In the genomic region with DNA sequence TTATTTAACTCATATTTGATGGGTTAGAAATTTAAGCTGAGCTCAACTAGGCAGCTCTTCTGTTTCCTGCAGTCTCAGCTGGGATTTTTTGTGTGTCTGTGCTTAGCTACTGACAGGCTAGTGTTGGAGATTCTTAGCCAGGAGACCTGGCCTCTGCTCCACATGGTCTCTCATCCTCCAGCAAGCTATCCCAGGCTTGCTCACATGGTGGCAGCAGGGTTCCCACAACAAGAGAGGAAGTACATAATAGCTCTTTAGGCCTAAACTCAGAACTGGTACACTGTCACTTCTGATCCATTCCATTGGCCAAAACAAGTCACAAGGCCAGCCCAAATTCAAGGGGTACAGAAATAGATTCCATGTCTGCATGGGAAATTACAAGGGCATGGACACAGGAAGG, we compare ENCODE assay signal across 13 cellular contexts.
DNase-seq lines count a peak whose midpoint lies in the region; ATAC-seq and TF ChIP-seq lines count a peak whose summit lies in the region.
"Had no signal": no experiment of that assay in that cellular context is flagged by ENCODE, and none has a peak within 500 bp of the region (broad histone marks: within the 10 kb centered on the region; RNA-seq: fewer than 3 reads in every experiment).

No MANE protein-coding gene starts in this region.

- H3K9me3 ChIP-seq in stomach, result peaks cover 0 to 21% (median 9%) of the 10 kb centered on the region in 4 donors
- H3K9me3 ChIP-seq: adrenal gland, prostate gland had no signal

- DNase-seq in NCI-H748 (lab: John Stamatoyannopoulos, UW; ENCODE audit: unreplicated experiment), result peak; percentile 20
- DNase-seq in NCI-H748 treated with DMSO at 0.1 percent for 48 hours (lab: John Stamatoyannopoulos, UW), result no peak
- peak; percentile 22 for DNase-seq in Jurkat, Clone E6-1 (ENCODE audit: low read depth, low spot score)
- DNase-seq in SHP77 treated with DMSO at 0.1 percent for 48 hours (lab: John Stamatoyannopoulos, UW), result peak; percentile 10
- no peak for DNase-seq in kidney epithelial cell (ENCODE audit: low read depth)
- no peak for DNase-seq in LoVo (ENCODE audit: low spot score)
- DNase-seq in stomach, result no peak
- DNase-seq: adrenal gland, Right ventricle myocardium superior, transverse colon had no signal

- ATAC-seq in HG02870 (IDR thresholded peaks at IDR 0.05; ENCODE audit: unreplicated experiment), result no peak
- ATAC-seq: left lobe of liver had no signal

- H3K27ac ChIP-seq in stomach, result no peak overlapping the region
- H3K27ac ChIP-seq: adrenal gland, prostate gland, transverse colon had no signal

- no peak for TF ChIP-seq EP300 in stomach (IDR thresholded peaks at IDR 0.05)

- peaks cover 0 to 6% (median 0%) of the 10 kb centered on the region in 4 donors for H3K4me1 ChIP-seq in stomach
- H3K4me1 ChIP-seq: adrenal gland, prostate gland, transverse colon had no signal

- intact Hi-C loops in stomach (cut with DNase I; ENCODE audit: low total_unique reads), result no loop called here

- TF ChIP-seq CTCF in kidney epithelial cell (IDR thresholded peaks at IDR 0.05; ENCODE audit: insufficient read depth, low read length, poor library complexity, severe bottlenecking) (peak; percentile 7), stomach (IDR thresholded peaks at IDR 0.05) (no peak)

- H3K4me3 ChIP-seq in Jurkat, Clone E6-1 (ENCODE audit: low read length), result no peak overlapping the region
- H3K4me3 ChIP-seq in kidney epithelial cell (ENCODE audit: low read depth, low read length) (no peak overlapping the region), stomach (no peak overlapping the region)
- H3K4me3 ChIP-seq: adrenal gland, prostate gland, transverse colon had no signal

- no peaks in the 10 kb centered on the region for H3K36me3 ChIP-seq in kidney epithelial cell (ENCODE audit: control insufficient read depth, insufficient read depth, low read length)
- no peaks in the 10 kb centered on the region for H3K36me3 ChIP-seq in stomach
- H3K36me3 ChIP-seq: adrenal gland, prostate gland, transverse colon had no signal

- TF ChIP-seq POLR2A in stomach (IDR thresholded peaks at IDR 0.05), result no peak

- H3K27me3 ChIP-seq in kidney epithelial cell (ENCODE audit: control insufficient read depth, insufficient read depth, low read length) (no peaks in the 10 kb centered on the region), stomach (no peaks in the 10 kb centered on the region)
- H3K27me3 ChIP-seq: adrenal gland, transverse colon had no signal

Comparison
In these comparisons a context has a peak if more than half of its experiments do, and no peak if none do; other contexts are left out.
1. DNase-seq: peak in NCI-H748 (single experiment), Jurkat, Clone E6-1 (single experiment) and SHP77 treated with DMSO at 0.1 percent for 48 hours (single experiment); none in NCI-H748 treated with DMSO at 0.1 percent for 48 hours (single experiment), kidney epithelial cell (single experiment), LoVo (single experiment) and stomach (single experiment).